In genomic region chr1:1274299-1274930, GRCh38 we compare ENCODE assay signal across 6 cellular contexts. TPM values are rescaled to one million over a fixed set of nuclear protein-coding genes. Genes with fewer than 3 reads are reported as not detected.
DNase-seq lines count a peak whose midpoint lies in the region; ATAC-seq and TF ChIP-seq lines count a peak whose summit lies in the region.

No MANE protein-coding gene starts in this region.

- H3K27me3 ChIP-seq in DND-41 (ENCODE audit: insufficient read depth, low read length, poor library complexity), result no peaks in the 10 kb centered on the region
- no peaks in the 10 kb centered on the region for H3K27me3 ChIP-seq in left lung

- peaks cover 32 to 42% (median 39%) of the 10 kb centered on the region in 3 donors for H3K4me1 Mint-ChIP-seq in T-cell

- peak overlapping the region; percentile 86 for H3K9ac ChIP-seq in DND-41 (ENCODE audit: low read depth, low read length)

- no peaks in the 10 kb centered on the region for H3K27me3 Mint-ChIP-seq in T-cell

- intact Hi-C loops in left lung (cut with DNase I), result no loop called here

- ATAC-seq in DND-41 (ENCODE audit: insufficient read depth, low read depth), result no peak
- no peak for ATAC-seq in T-cell (replicated peaks in 1 of 4)
- no peak for ATAC-seq in left lung
- no peak for ATAC-seq in GM21360 (IDR thresholded peaks at IDR 0.05; ENCODE audit: unreplicated experiment)

- POLR2A ChIA-PET in T-cell (lab: Charles Lee), result interaction anchor here in 1 of 2 donors (0.6 kb wide), 1 partner anchor 261 kb away, joined by 3 read pairs; the partner anchor contains the start of gene ISG15

- H3K9me3 ChIP-seq in DND-41 (ENCODE audit: insufficient read depth, low read length, severe bottlenecking) (no peaks in the 10 kb centered on the region), left lung (no peaks in the 10 kb centered on the region)

- H4K20me1 ChIP-seq in DND-41 (ENCODE audit: insufficient read depth, low read length), result peaks cover 38% of the 10 kb centered on the region

- H3K4me1 ChIP-seq in DND-41 (ENCODE audit: insufficient read depth, low read length) (peaks cover 43% of the 10 kb centered on the region), left lung (peaks cover 22 to 41% of the 10 kb centered on the region in 2 donors)

- DNase-seq in DND-41, result no peak
- no peak for DNase-seq in T-cell
- no peak for DNase-seq in left lung
- DNase-seq in DMS79 treated with DMSO at 0.1 percent for 48 hours (lab: John Stamatoyannopoulos, UW), result no peak
- DNase-seq in stimulated activated naive CD4-positive, alpha-beta T cell (lab: John Stamatoyannopoulos, UW), result no peak

- H3K27ac ChIP-seq in DND-41 (ENCODE audit: low read length) (peak overlapping the region; percentile 91), left lung (peak overlapping the region; percentile 39 to 80)

- H3K36me3 ChIP-seq in DND-41 (ENCODE audit: insufficient read depth, low read length) (peaks cover 28% of the 10 kb centered on the region), left lung (no peaks in the 10 kb centered on the region)

- H3K4me2 ChIP-seq in DND-41 (ENCODE audit: insufficient read depth, low read length), result peak overlapping the region; percentile 99

- H3K36me3 Mint-ChIP-seq in T-cell, result peaks cover 11% of the 10 kb centered on the region

- CTCF ChIA-PET in T-cell (lab: Charles Lee), result interaction anchor here in 1 of 2 donors (1.0 kb wide), 1 partner anchor 24 kb away, joined by 5 read pairs; no protein-coding TSS in a partner anchor

- peak overlapping the region; percentile 72 to 96 for H3K4me3 ChIP-seq in DND-41 (ENCODE audit: low read depth in 1 of 2, low read length in 2 of 2)
- H3K4me3 ChIP-seq in left lung, result peak overlapping the region; percentile 83 to 94

- H3K27ac Mint-ChIP-seq in T-cell, result peak overlapping the region in 1 of 2 donors; percentile 22

- peak overlapping the region; percentile 93 for H2AFZ ChIP-seq in DND-41 (ENCODE audit: low read depth, low read length)

- no peak for TF ChIP-seq CTCF in DND-41 (IDR thresholded peaks at IDR 0.05; ENCODE audit: borderline replicate concordance, extremely low read depth, low read length, poor library complexity, severe bottlenecking)
- no peak for TF ChIP-seq CTCF in left lung (IDR thresholded peaks at IDR 0.05)

- H3K9me3 Mint-ChIP-seq in T-cell, result no peaks in the 10 kb centered on the region

- peaks cover 50% of the 10 kb centered on the region for H3K79me2 ChIP-seq in DND-41 (ENCODE audit: insufficient read depth, low read length)

- H3K4me3 Mint-ChIP-seq in T-cell, result peak overlapping the region; percentile 57 to 85 (median 66)

RNA-seq across cellular contexts. Expression of gene UBE2J2, which starts 0.8 kb away (rescaled TPM):
- total RNA-seq in T-cell, result 10 to 100 TPM; 60.8 to 89.8 (median 83.6) TPM
- 10 to 100 TPM; 42.8 to 53.1 TPM for total RNA-seq in left lung

RNA-seq across cellular contexts. Expression of gene SCNN1D, which starts 5.8 kb away (rescaled TPM):
- total RNA-seq in T-cell (10 to 100 TPM in 4 of 5 donors, 1 to 10 TPM in 1; 9.5 to 15.3 (median 11.1) TPM), left lung (1 to 10 TPM; 2.1 to 4.3 TPM)

RNA-seq across cellular contexts. Expression of gene C1QTNF12, which starts 27.9 kb away (rescaled TPM):
- total RNA-seq in T-cell (1 to 10 TPM; 2.8 to 4.2 (median 4.0) TPM), left lung (1 to 10 TPM; 1.2 to 2.2 TPM)

RNA-seq across cellular contexts. Expression of gene ACAP3, which starts 33.3 kb away (rescaled TPM):
- total RNA-seq in T-cell (100 to 1,000 TPM in 2 of 5 donors, 10 to 100 TPM in 3; 63.0 to 107 (median 99.8) TPM), left lung (10 to 100 TPM; 56.4 to 60.2 TPM)

RNA-seq across cellular contexts. Expression of gene PUSL1, which starts 34.0 kb away (rescaled TPM):
- total RNA-seq in T-cell (10 to 100 TPM; 16.7 to 26.4 (median 22.6) TPM), left lung (10 to 100 TPM; 17.4 to 18.3 TPM)
